Comparison of ENCODE assay signal across 26 cellular contexts in the genomic region with DNA sequence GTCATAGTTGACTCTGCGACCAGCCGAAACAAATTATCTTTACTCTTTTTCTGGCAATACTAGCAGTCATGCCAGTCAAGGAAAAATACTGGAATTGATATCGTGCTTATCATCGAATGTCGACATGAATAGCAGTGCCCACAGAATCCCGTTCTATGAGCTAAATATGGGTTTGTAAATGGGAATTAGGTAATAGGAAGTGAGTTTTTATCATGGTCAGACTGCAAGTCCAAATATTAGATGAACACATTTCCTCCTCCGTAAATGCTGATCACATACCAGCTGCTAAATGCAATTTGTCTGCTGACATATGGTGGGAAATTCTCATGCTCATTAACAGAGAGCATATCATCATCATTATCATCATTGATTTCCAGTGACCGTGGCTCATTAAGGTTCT.
"Had no signal": no experiment of that assay in that cellular context is flagged by ENCODE, and none has a peak within 500 bp of the region (broad histone marks: within the 10 kb centered on the region; RNA-seq: fewer than 3 reads in every experiment).

No MANE protein-coding gene starts in this region.

- H3K4me3 ChIP-seq: coronary artery, gastrocnemius medialis, heart left ventricle, hepatocyte, prostate gland, right atrium auricular region, smooth muscle cell, suprapubic skin, transverse colon, upper lobe of right lung, uterus had no signal

- ATAC-seq: effector memory CD8-positive, alpha-beta T cell; gastrocnemius medialis; heart left ventricle; left lobe of liver; naive thymus-derived CD8-positive, alpha-beta T cell; sciatic nerve; stimulated activated naive CD8-positive, alpha-beta T cell treated with anti-CD3 and anti-CD28 coated beads, Interleukin-15, amount 100 ng/mL, for 72 hours; upper lobe of right lung had no signal

- DNase-seq: effector memory CD8-positive, alpha-beta T cell; erythroblast; foreskin fibroblast; gastrocnemius medialis; heart left ventricle; kidney; naive thymus-derived CD8-positive, alpha-beta T cell; nephron progenitor cell; nucleus accumbens; stimulated activated CD4-positive, alpha-beta T cell treated with anti-CD3 and anti-CD28 coated beads, Interleukin-12 subunit alpha, Interleukin-12 subunit beta, amount 100 ng/mL, for 4 hours; stimulated activated CD4-positive, alpha-beta T cell treated with anti-CD3 and anti-CD28 coated beads, Interleukin-1b, Interleukin-23, amount 100 ng/mL, for 48 hours; stimulated activated CD4-positive, alpha-beta T cell treated with anti-CD3 and anti-CD28 coated beads, Interleukin-4, amount 100 ng/mL, for 1 hour; stimulated activated CD8-positive, alpha-beta memory T cell treated with anti-CD3 and anti-CD28 coated beads, Interleukin-4, amount 100 ng/mL, for 48 hours; stimulated activated naive CD4-positive, alpha-beta T cell; stimulated activated naive CD8-positive, alpha-beta T cell treated with anti-CD3 and anti-CD28 coated beads, Interleukin-15, amount 100 ng/mL, for 72 hours; transverse colon; upper lobe of right lung; uterus had no signal
